In the genomic region with DNA sequence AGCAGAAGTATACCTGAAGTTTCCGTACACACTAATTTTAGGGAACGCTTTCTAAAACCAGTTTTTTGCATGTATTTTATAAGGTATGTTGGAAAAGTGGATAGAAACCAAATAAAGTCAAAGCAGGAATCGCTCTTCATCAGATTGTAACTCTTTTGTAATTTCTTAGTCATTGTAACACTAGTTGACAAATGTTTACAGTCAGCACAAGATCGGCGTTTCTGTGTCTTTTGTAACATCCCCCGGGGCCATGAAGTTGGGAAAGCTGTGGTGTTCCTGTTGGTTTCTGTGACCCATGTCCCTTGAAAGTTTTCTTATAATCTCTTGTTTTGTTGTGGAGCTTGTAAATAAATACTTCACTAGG, we compare ENCODE assay signal across 1 cellular context.
TF ChIP-seq lines count a peak whose summit lies in the region.

No MANE protein-coding gene starts in this region.

TF ChIP-seq in GM23338, 12 proteins besides CTCF, POLR2A, EP300 and RAD21 (continued from another document):
- no peak for TF ChIP-seq ZNF462 (CRISPR knock-in tag; IDR thresholded peaks at IDR 0.05)
